2 cellular contexts compared by ENCODE assay signal in genomic region chrX:9367437-9367836, GRCh38.
TF ChIP-seq lines count a peak whose summit lies in the region.

No MANE protein-coding gene starts in this region.

TF ChIP-seq in K562, 482 proteins besides CTCF, POLR2A, EP300 and RAD21 (continued from another document):
- TF ChIP-seq ATF3 (IDR thresholded peaks at IDR 0.05), result peak; percentile 59
- TF ChIP-seq ATF3 (CRISPR knock-in tag; conservative IDR thresholded peaks at IDR 0.05), result no peak
- TF ChIP-seq CEBPG (CRISPR knock-in tag; IDR thresholded peaks at IDR 0.05), result no peak
- peak; percentile 52 to 66; a peak in 3 of 4 replicates for TF ChIP-seq CEBPG (tag; conservative IDR thresholded peaks at IDR 0.05 in 1 of 2, IDR thresholded peaks at IDR 0.05 in 1 of 2)
- no peak for TF ChIP-seq THAP7 (CRISPR knock-in tag; IDR thresholded peaks at IDR 0.05)

TF ChIP-seq in HepG2, 621 proteins besides CTCF, POLR2A, EP300 and RAD21 (continued from another document and continues in another):
- TF ChIP-seq SCMH1 (CRISPR knock-in tag; IDR thresholded peaks at IDR 0.05; ENCODE audit: borderline replicate concordance) (no peak), NFKB2 (CRISPR knock-in tag; IDR thresholded peaks at IDR 0.05; ENCODE audit: borderline replicate concordance) (no peak), ZNF530 (CRISPR knock-in tag; IDR thresholded peaks at IDR 0.05; ENCODE audit: low read depth) (no peak), ZNF512B (CRISPR knock-in tag; IDR thresholded peaks at IDR 0.05; ENCODE audit: borderline replicate concordance) (no peak), XBP1 (CRISPR knock-in tag; IDR thresholded peaks at IDR 0.05) (no peak), CREB1 (IDR thresholded peaks at IDR 0.05) (no peak), CREB1 (CRISPR knock-in tag; IDR thresholded peaks at IDR 0.05) (0 out of 2 replicates have a peak, but pooled peaks have one; percentile 7), DNMT3B (CRISPR knock-in tag; conservative IDR thresholded peaks at IDR 0.05) (no peak), SMAD3 (CRISPR knock-in tag; IDR thresholded peaks at IDR 0.05) (no peak), LRRFIP1 (CRISPR knock-in tag; conservative IDR thresholded peaks at IDR 0.05) (no peak), TBX2 (CRISPR knock-in tag; IDR thresholded peaks at IDR 0.05; ENCODE audit: borderline replicate concordance) (no peak), SATB2 (CRISPR knock-in tag; IDR thresholded peaks at IDR 0.05) (no peak), SOX6 (IDR thresholded peaks at IDR 0.05) (no peak), SOX6 (CRISPR knock-in tag; IDR thresholded peaks at IDR 0.05) (peak; percentile 25; the same call in 1 of the 2 replicates), TAF1 (CRISPR knock-in tag; IDR thresholded peaks at IDR 0.05) (no peak), NR0B2 (CRISPR knock-in tag; IDR thresholded peaks at IDR 0.05) (no peak), ZSCAN20 (CRISPR knock-in tag; IDR thresholded peaks at IDR 0.05; ENCODE audit: borderline replicate concordance) (no peak), KDM6A (CRISPR knock-in tag; IDR thresholded peaks at IDR 0.05; ENCODE audit: low read depth) (no peak), ZSCAN22 (CRISPR knock-in tag; IDR thresholded peaks at IDR 0.05) (no peak), ZNF510 (CRISPR knock-in tag; IDR thresholded peaks at IDR 0.05; ENCODE audit: low read depth) (no peak), JDP2 (CRISPR knock-in tag; IDR thresholded peaks at IDR 0.05; ENCODE audit: borderline replicate concordance) (no peak), SMYD3 (CRISPR knock-in tag; IDR thresholded peaks at IDR 0.05) (no peak), PRDM4 (CRISPR knock-in tag; IDR thresholded peaks at IDR 0.05; ENCODE audit: borderline replicate concordance) (no peak), CEBPG (CRISPR knock-in tag; IDR thresholded peaks at IDR 0.05) (peak; percentile 84), MXD4 (CRISPR knock-in tag; IDR thresholded peaks at IDR 0.05) (no peak), ZNF761 (CRISPR knock-in tag; conservative IDR thresholded peaks at IDR 0.05) (no peak), ARID5B (CRISPR knock-in tag; IDR thresholded peaks at IDR 0.05) (peak; percentile 33; the same call in 1 of the 2 replicates), CEBPB (IDR thresholded peaks at IDR 0.05; ENCODE audit: borderline replicate concordance, low read depth, low read length) (peak; percentile 57; the same call in 1 of the 2 replicates), SIX1 (CRISPR knock-in tag; IDR thresholded peaks at IDR 0.05; ENCODE audit: borderline replicate concordance) (no peak), ZUFSP (CRISPR knock-in tag; IDR thresholded peaks at IDR 0.05; ENCODE audit: borderline replicate concordance) (no peak), SAP130 (CRISPR knock-in tag; IDR thresholded peaks at IDR 0.05; ENCODE audit: low read depth) (peak; percentile 28; the same call in 1 of the 2 replicates), PHF21A (CRISPR knock-in tag; IDR thresholded peaks at IDR 0.05) (no peak), TGIF2 (CRISPR knock-in tag; IDR thresholded peaks at IDR 0.05) (no peak), KAT7 (CRISPR knock-in tag; IDR thresholded peaks at IDR 0.05; ENCODE audit: borderline replicate concordance) (no peak), ZBTB7A (CRISPR knock-in tag; IDR thresholded peaks at IDR 0.05) (no peak), HDAC6 (IDR thresholded peaks at IDR 0.05; ENCODE audit: low read depth, low read length) (no peak), GFI1 (CRISPR knock-in tag; IDR thresholded peaks at IDR 0.05; ENCODE audit: borderline replicate concordance) (no peak), TBX3 (IDR thresholded peaks at IDR 0.05; ENCODE audit: borderline replicate concordance) (no peak), ZFP36 (IDR thresholded peaks at IDR 0.05; ENCODE audit: borderline replicate concordance, low read depth, low read length, partially characterized antibody) (no peak), SKI (IDR thresholded peaks at IDR 0.05; ENCODE audit: partially characterized antibody) (no peak), ZNF816 (CRISPR knock-in tag; IDR thresholded peaks at IDR 0.05; ENCODE audit: borderline replicate concordance) (no peak), CCDC6 (CRISPR knock-in tag; IDR thresholded peaks at IDR 0.05) (no peak), ZNF362 (CRISPR knock-in tag; IDR thresholded peaks at IDR 0.05; ENCODE audit: borderline replicate concordance) (peak; percentile 86; the same call in 1 of the 2 replicates), ZNF552 (CRISPR knock-in tag; IDR thresholded peaks at IDR 0.05; ENCODE audit: borderline replicate concordance) (no peak), ATAD3A (CRISPR knock-in tag; IDR thresholded peaks at IDR 0.05) (no peak), NR2F6 (IDR thresholded peaks at IDR 0.05) (peak; percentile 36; the same call in 1 of the 2 replicates), NR2F6 (CRISPR knock-in tag; IDR thresholded peaks at IDR 0.05) (peak; percentile 12; the same call in 1 of the 2 replicates), MLX (CRISPR knock-in tag; IDR thresholded peaks at IDR 0.05) (no peak), HMG20B (CRISPR knock-in tag; conservative IDR thresholded peaks at IDR 0.05) (no peak), ZNF256 (CRISPR knock-in tag; conservative IDR thresholded peaks at IDR 0.05) (no peak), ATF3 (CRISPR knock-in tag; IDR thresholded peaks at IDR 0.05) (peak; percentile 37; the same call in 1 of the 2 replicates), ATF7 (IDR thresholded peaks at IDR 0.05) (0 out of 2 replicates have a peak, but pooled peaks have one; percentile 15), ATF7 (CRISPR knock-in tag; IDR thresholded peaks at IDR 0.05) (no peak)
